Comparison of ENCODE assay signal across 9 cellular contexts in genomic region chr3:52237006-52237658, GRCh38. TPM values are rescaled to one million over a fixed set of nuclear protein-coding genes. Genes with fewer than 3 reads are reported as not detected.
DNase-seq lines count a peak whose midpoint lies in the region; ATAC-seq, FAIRE-seq and TF ChIP-seq lines count a peak whose summit lies in the region.
"Had no signal": no experiment of that assay in that cellular context is flagged by ENCODE, and none has a peak within 500 bp of the region (broad histone marks: within the 10 kb centered on the region; RNA-seq: fewer than 3 reads in every experiment).

No MANE protein-coding gene starts in this region.

- no peaks in the 10 kb centered on the region for H3K9me3 ChIP-seq in CD4-positive, alpha-beta T cell (ENCODE audit: control insufficient read depth, low read length)
- H3K9me3 ChIP-seq in OCI-LY7 (ENCODE audit: low read length), result no peaks in the 10 kb centered on the region
- no peaks in the 10 kb centered on the region for H3K9me3 ChIP-seq in endothelial cell of umbilical vein (replicated peaks; ENCODE audit: control insufficient read depth, insufficient read depth, low read length)

- dilution Hi-C loops in endothelial cell of umbilical vein (cut with MboI; ENCODE audit: extremely low pct_ligation_motif_present, low sequenced_read_pairs), result no loop called here

- H4K20me1 ChIP-seq in OCI-LY7 (ENCODE audit: insufficient read depth, low read length) (no peaks in the 10 kb centered on the region), endothelial cell of umbilical vein (replicated peaks; ENCODE audit: control insufficient read depth, extremely low read depth, insufficient read depth, low read length) (no peaks in the 10 kb centered on the region)

- ATAC-seq in CD4-positive, alpha-beta T cell (ENCODE audit: poor library complexity), result no peak
- peak; percentile 1 for ATAC-seq in omental fat pad (ENCODE audit: low FRiP score)
- ATAC-seq in GM21576 (IDR thresholded peaks at IDR 0.05; ENCODE audit: unreplicated experiment), result no peak

- POLR2A ChIA-PET in CD4-positive, alpha-beta T cell (lab: Charles Lee), result interaction anchor here (1.0 to 17.5 kb wide), 7 partner anchors 14 to 102 kb away, joined by 3 to 293 read pairs (median 8); partner anchors contain the start of genes GLYCTK, PPM1M, TLR9 and WDR82
- POLR2A ChIA-PET in OCI-LY7 (lab: Charles Lee), result interaction anchor here (0.6 to 2.8 kb wide), 6 partner anchors 11 to 85 kb away, joined by 3 to 27 read pairs (median 3); partner anchors contain the start of gene TLR9
- POLR2A ChIA-PET in endothelial cell of umbilical vein (lab: Charles Lee), result interaction anchor here (0.9 kb wide), 1 partner anchor 18 kb away, joined by 3 read pairs; no protein-coding TSS in a partner anchor

- no peak overlapping the region for H3K27ac ChIP-seq in CD4-positive, alpha-beta T cell (ENCODE audit: low read depth, low read length)
- H3K27ac ChIP-seq in OCI-LY7 (ENCODE audit: low read depth, low read length, poor library complexity, severe bottlenecking), result no peak overlapping the region
- peak overlapping the region; percentile 80 for H3K27ac ChIP-seq in endothelial cell of umbilical vein (ENCODE audit: insufficient read depth, low read depth, low read length)

- H3K9ac ChIP-seq in endothelial cell of umbilical vein (replicated peaks; ENCODE audit: extremely low read depth, insufficient read depth, low read length), result no peak overlapping the region

- H3K36me3 Mint-ChIP-seq in CD4-positive, alpha-beta T cell (ENCODE audit: low read depth), result peaks cover 59% of the 10 kb centered on the region

- in situ Hi-C loops in ACHN (cut with HindIII; ENCODE audit: low pct_ligation_motif_present, low pct_unique_long_range_greater_than_20kb, low sequenced_read_pairs), result no loop called here

- H3K79me2 ChIP-seq in OCI-LY7 (ENCODE audit: insufficient read depth, low read depth, low read length) (peaks cover 22% of the 10 kb centered on the region; the same call in 1 of the 2 replicates), endothelial cell of umbilical vein (ENCODE audit: control insufficient read depth, insufficient read depth, low read length) (peaks cover 40% of the 10 kb centered on the region)

- H3K4me2 ChIP-seq in OCI-LY7 (ENCODE audit: low read length) (peak overlapping the region; percentile 73), endothelial cell of umbilical vein (ENCODE audit: insufficient read depth, low read length) (peak overlapping the region; percentile 32)

- TF ChIP-seq POLR2A in endothelial cell of umbilical vein (IDR thresholded peaks at IDR 0.05; ENCODE audit: low read depth, low read length), result no peak

- FAIRE-seq in endothelial cell of umbilical vein (lab: Jason Lieb, UNC), result no peak

- no peak for DNase-seq in CD4-positive, alpha-beta T cell
- DNase-seq in OCI-LY7 (ENCODE audit: low spot score), result no peak
- no peak for DNase-seq in endothelial cell of umbilical vein (ENCODE audit: low read depth, low spot score)
- DNase-seq in omental fat pad (ENCODE audit: low spot score), result no peak
- no peak for DNase-seq in T1000 (lab: John Stamatoyannopoulos, UW)
- DNase-seq in ACHN, result no peak
- no peak for DNase-seq in activated CD4-positive, alpha-beta T cell treated with anti-CD3 and anti-CD28 coated beads for 4 hours

- H3K4me1 ChIP-seq in OCI-LY7 (ENCODE audit: insufficient read depth, low read length, poor library complexity, severe bottlenecking) (peaks cover 29% of the 10 kb centered on the region), endothelial cell of umbilical vein (ENCODE audit: control insufficient read depth, extremely low read depth, insufficient read depth, low read length) (peaks cover 18% of the 10 kb centered on the region)

- no peaks in the 10 kb centered on the region for H3K9me2 ChIP-seq in OCI-LY7 (ENCODE audit: insufficient read depth, low read length)

- H3K4me3 ChIP-seq in OCI-LY7 (ENCODE audit: low read depth, low read length, poor library complexity, severe bottlenecking), result peak overlapping the region; percentile 81
- H3K4me3 ChIP-seq in endothelial cell of umbilical vein (replicated peaks in 1 of 3; ENCODE audit: insufficient read depth in 1 of 3, low read depth in 1 of 3, low read length in 3 of 3), result no peak overlapping the region

- TF ChIP-seq CTCF in CD4-positive, alpha-beta T cell (IDR thresholded peaks at IDR 0.05), result no peak
- TF ChIP-seq CTCF in OCI-LY7 (conservative IDR thresholded peaks at IDR 0.05; ENCODE audit: low read length) (no peak), endothelial cell of umbilical vein (IDR thresholded peaks at IDR 0.05; ENCODE audit: extremely low read depth in 1 of 2, insufficient read depth in 1 of 2, low read depth in 1 of 2, low read length in 2 of 2) (no peak), omental fat pad (IDR thresholded peaks at IDR 0.05) (no peak)

- no peaks in the 10 kb centered on the region for H3K27me3 Mint-ChIP-seq in CD4-positive, alpha-beta T cell

- H3K9me1 ChIP-seq in endothelial cell of umbilical vein (replicated peaks; ENCODE audit: control insufficient read depth, extremely low read depth, insufficient read depth, low read length), result no peaks in the 10 kb centered on the region

- H3K27ac Mint-ChIP-seq in CD4-positive, alpha-beta T cell, result peak overlapping the region; percentile 66

- H3K9me3 Mint-ChIP-seq in CD4-positive, alpha-beta T cell, result no peaks in the 10 kb centered on the region

- no peak overlapping the region for H2AFZ ChIP-seq in OCI-LY7 (ENCODE audit: low read length)
- no peak overlapping the region for H2AFZ ChIP-seq in endothelial cell of umbilical vein (ENCODE audit: low read depth, low read length)

- BruUV-seq in OCI-LY7 (replicated peaks; lab: Mats Ljungman, UMichigan) (no TSS peak), endothelial cell of umbilical vein (replicated peaks; lab: Mats Ljungman, UMichigan) (no TSS peak)

- peaks cover 88% of the 10 kb centered on the region for H3K4me1 Mint-ChIP-seq in CD4-positive, alpha-beta T cell (ENCODE audit: low read depth)

- CTCF ChIA-PET in CD4-positive, alpha-beta T cell (lab: Charles Lee), result interaction anchor here (0.7 to 3.9 kb wide), 5 partner anchors 18 to 102 kb away, joined by 3 to 19 read pairs (median 4); partner anchors contain the start of genes GLYCTK and WDR82
- CTCF ChIA-PET in OCI-LY7 (lab: Charles Lee; ENCODE audit: unreplicated experiment) (interaction anchor here (2.8 kb wide), 1 partner anchor 12 kb away, joined by 8 read pairs; the partner anchor contains the start of gene TLR9), endothelial cell of umbilical vein (lab: Charles Lee) (interaction anchor here (0.7 to 7.3 kb wide), 15 partner anchors 15 to 212 kb away, joined by 3 to 104 read pairs (median 3); partner anchors contain the start of genes GLYCTK, POC1A, TLR9 and WDR82)

- intact Hi-C loops in CD4-positive, alpha-beta T cell (cut with DNase I, micrococcal nuclease), result loop anchor here in 1 of 2 experiments (5.0 kb wide), 1 partner anchor 170 kb away; no protein-coding TSS in a partner anchor
- intact Hi-C loops in OCI-LY7 (cut with micrococcal nuclease; ENCODE audit: unreplicated experiment) (no loop called here), endothelial cell of umbilical vein (cut with micrococcal nuclease) (loop anchor here (1.0 to 5.0 kb wide), 2 partner anchors 17 to 210 kb away; partner anchors contain the start of gene SEMA3G)

- peak overlapping the region; percentile 99 for H3K4me3 Mint-ChIP-seq in CD4-positive, alpha-beta T cell

- H3K36me3 ChIP-seq in OCI-LY7 (ENCODE audit: insufficient read depth, low read length), result peaks cover 17% of the 10 kb centered on the region; the same call in 1 of the 2 replicates
- H3K36me3 ChIP-seq in endothelial cell of umbilical vein (ENCODE audit: control insufficient read depth in 2 of 2, extremely low read depth in 1 of 2, insufficient read depth in 2 of 2, low read length in 2 of 2), result peaks cover 0 to 2% of the 10 kb centered on the region in 2 experiments

- H3K27me3 ChIP-seq in CD4-positive, alpha-beta T cell (ENCODE audit: control insufficient read depth, insufficient read depth, low read length), result no peaks in the 10 kb centered on the region
- no peaks in the 10 kb centered on the region for H3K27me3 ChIP-seq in endothelial cell of umbilical vein (ENCODE audit: control insufficient read depth in 2 of 2, insufficient read depth in 2 of 2, low read length in 2 of 2)

RNA-seq across cellular contexts. Expression of gene TWF2, which starts 1.8 kb away (rescaled TPM):
- total RNA-seq in CD4-positive, alpha-beta T cell, result 10 to 100 TPM; 17.4 to 21.7 TPM
- total RNA-seq in OCI-LY7 (2014; rRNA removed; shearing (Covaris generic)), result 40.0 and 52.8 TPM in 2 replicates
- 60.2 and 64.9 TPM in 2 replicates for total RNA-seq in OCI-LY7 (2022)
- 82.6 and 82.9 TPM in 2 replicates for total RNA-seq in endothelial cell of umbilical vein
- polyA plus RNA-seq in endothelial cell of umbilical vein, result 134 and 156 TPM in 2 replicates
- polyA plus RNA-seq in endothelial cell of umbilical vein (2011; cell fraction: cytosol; rRNA removed), result 139 and 157 TPM in 2 replicates
- 60.1 and 64.9 TPM in 2 replicates for polyA plus RNA-seq in endothelial cell of umbilical vein (2011; cell fraction: nucleus; rRNA removed)
- polyA plus RNA-seq in endothelial cell of umbilical vein (2012), result 67.6 and 80.8 TPM in 2 replicates
- 58.5 and 59.4 TPM in 2 replicates for polyA minus RNA-seq in endothelial cell of umbilical vein
- 37.1 TPM for polyA minus RNA-seq in endothelial cell of umbilical vein (2011; cell fraction: cytosol; rRNA and poly(A)+ RNA removed)
- polyA minus RNA-seq in endothelial cell of umbilical vein (2011; cell fraction: nucleus; rRNA and poly(A)+ RNA removed), result 11.3 and 17.6 TPM in 2 replicates
- 100 to 1,000 TPM in 1 of 4 donors, 10 to 100 TPM in 3; 50.1 to 116 (median 78.3) TPM for total RNA-seq in omental fat pad

RNA-seq across cellular contexts. Expression of gene PPM1M, which starts 8.4 kb away (rescaled TPM):
- 10 to 100 TPM; 36.7 to 40.2 TPM for total RNA-seq in CD4-positive, alpha-beta T cell
- 1.1 and 4.4 TPM in 2 replicates for total RNA-seq in OCI-LY7 (2014; rRNA removed; shearing (Covaris generic))
- 13.8 and 15.6 TPM in 2 replicates for total RNA-seq in OCI-LY7 (2022)
- total RNA-seq in endothelial cell of umbilical vein, result 13.0 and 13.7 TPM in 2 replicates
- polyA plus RNA-seq in endothelial cell of umbilical vein, result 17.5 and 19.4 TPM in 2 replicates
- polyA plus RNA-seq in endothelial cell of umbilical vein (2011; cell fraction: cytosol; rRNA removed), result 17.0 and 18.8 TPM in 2 replicates
- polyA plus RNA-seq in endothelial cell of umbilical vein (2011; cell fraction: nucleus; rRNA removed), result 41.2 and 45.2 TPM in 2 replicates
- polyA plus RNA-seq in endothelial cell of umbilical vein (2012), result 12.7 and 17.3 TPM in 2 replicates
- 19.9 and 21.2 TPM in 2 replicates for polyA minus RNA-seq in endothelial cell of umbilical vein
- 4.9 TPM for polyA minus RNA-seq in endothelial cell of umbilical vein (2011; cell fraction: cytosol; rRNA and poly(A)+ RNA removed)
- polyA minus RNA-seq in endothelial cell of umbilical vein (2011; cell fraction: nucleus; rRNA and poly(A)+ RNA removed), result 5.7 and 6.5 TPM in 2 replicates
- 10 to 100 TPM; 17.0 to 32.2 (median 23.9) TPM for total RNA-seq in omental fat pad

RNA-seq across cellular contexts. Expression of gene TLR9, which starts 11.7 kb away (rescaled TPM):
- under 1 TPM; 0.08 to 0.17 TPM for total RNA-seq in CD4-positive, alpha-beta T cell
- total RNA-seq in OCI-LY7 (2014; rRNA removed; shearing (Covaris generic)), result 0.51 and 1.7 TPM in 2 replicates
- total RNA-seq in OCI-LY7 (2022), result 3.7 and 9.0 TPM in 2 replicates
- total RNA-seq in endothelial cell of umbilical vein, result 0.07 TPM in 1 of 2 replicates, not detected in the other
- polyA plus RNA-seq in endothelial cell of umbilical vein, result 0.11 TPM in 1 of 2 replicates, not detected in the other
- polyA plus RNA-seq in endothelial cell of umbilical vein (2011; cell fraction: cytosol; rRNA removed), result 0.03 TPM in 1 of 2 replicates, not detected in the other
- 0.17 and 0.18 TPM in 2 replicates for polyA plus RNA-seq in endothelial cell of umbilical vein (2011; cell fraction: nucleus; rRNA removed)
- polyA plus RNA-seq in endothelial cell of umbilical vein (2012), result not detected in 2 replicates
- not detected in 2 replicates for polyA minus RNA-seq in endothelial cell of umbilical vein
- polyA minus RNA-seq in endothelial cell of umbilical vein (2011; cell fraction: cytosol; rRNA and poly(A)+ RNA removed), result not detected
- not detected in 2 replicates for polyA minus RNA-seq in endothelial cell of umbilical vein (2011; cell fraction: nucleus; rRNA and poly(A)+ RNA removed)
- total RNA-seq in omental fat pad, result under 1 TPM in 1 of 4 donors, not detected in 3; 0.19 TPM
- total RNA-seq: glomerular endothelial cell had no signal

RNA-seq across cellular contexts. Expression of gene ALAS1, which starts 39.2 kb away (rescaled TPM):
- total RNA-seq in CD4-positive, alpha-beta T cell, result 1 to 10 TPM; 6.0 to 7.0 TPM
- 24.5 and 34.4 TPM in 2 replicates for total RNA-seq in OCI-LY7 (2014; rRNA removed; shearing (Covaris generic))
- total RNA-seq in OCI-LY7 (2022) (43.3 and 43.6 TPM in 2 replicates), endothelial cell of umbilical vein (45.1 and 48.1 TPM in 2 replicates), omental fat pad (10 to 100 TPM; 29.3 to 79.7 (median 31.0) TPM)
- 72.1 and 76.5 TPM in 2 replicates for polyA plus RNA-seq in endothelial cell of umbilical vein
- 57.5 and 62.2 TPM in 2 replicates for polyA plus RNA-seq in endothelial cell of umbilical vein (2011; cell fraction: cytosol; rRNA removed)
- polyA plus RNA-seq in endothelial cell of umbilical vein (2011; cell fraction: nucleus; rRNA removed), result 43.6 and 45.8 TPM in 2 replicates
- polyA plus RNA-seq in endothelial cell of umbilical vein (2012), result 54.3 and 54.7 TPM in 2 replicates
- polyA minus RNA-seq in endothelial cell of umbilical vein, result 55.3 and 58.2 TPM in 2 replicates
- 26.8 TPM for polyA minus RNA-seq in endothelial cell of umbilical vein (2011; cell fraction: cytosol; rRNA and poly(A)+ RNA removed)
- polyA minus RNA-seq in endothelial cell of umbilical vein (2011; cell fraction: nucleus; rRNA and poly(A)+ RNA removed), result 16.0 and 16.4 TPM in 2 replicates

RNA-seq across cellular contexts. Expression of gene WDR82, which starts 41.3 kb away (rescaled TPM):
- total RNA-seq in CD4-positive, alpha-beta T cell, result 100 to 1,000 TPM; 114 TPM
- 27.8 and 38.5 TPM in 2 replicates for total RNA-seq in OCI-LY7 (2014; rRNA removed; shearing (Covaris generic))
- total RNA-seq in OCI-LY7 (2022) (66.2 and 67.9 TPM in 2 replicates), endothelial cell of umbilical vein (71.3 and 71.8 TPM in 2 replicates), omental fat pad (10 to 100 TPM; 42.9 to 56.9 (median 51.4) TPM)
- 30.7 and 39.9 TPM in 2 replicates for polyA plus RNA-seq in endothelial cell of umbilical vein
- polyA plus RNA-seq in endothelial cell of umbilical vein (2011; cell fraction: cytosol; rRNA removed), result 47.1 and 47.5 TPM in 2 replicates
- 23.6 and 27.9 TPM in 2 replicates for polyA plus RNA-seq in endothelial cell of umbilical vein (2011; cell fraction: nucleus; rRNA removed)
- polyA plus RNA-seq in endothelial cell of umbilical vein (2012), result 53.4 and 68.6 TPM in 2 replicates
- polyA minus RNA-seq in endothelial cell of umbilical vein, result 90.5 and 93.4 TPM in 2 replicates
- 39.2 TPM for polyA minus RNA-seq in endothelial cell of umbilical vein (2011; cell fraction: cytosol; rRNA and poly(A)+ RNA removed)
- polyA minus RNA-seq in endothelial cell of umbilical vein (2011; cell fraction: nucleus; rRNA and poly(A)+ RNA removed), result 27.0 and 37.1 TPM in 2 replicates
